12 cellular contexts compared by ENCODE assay signal in genomic region chr5:94745786-94746730, GRCh38.
A peak's percentile ranks its signal among the peaks of the same experiment; 100 is the strongest.
DNase-seq lines count a peak whose midpoint lies in the region; ATAC-seq and TF ChIP-seq lines count a peak whose summit lies in the region.
"Had no signal": no experiment of that assay in that cellular context is flagged by ENCODE, and none has a peak within 500 bp of the region (broad histone marks: within the 10 kb centered on the region; RNA-seq: fewer than 3 reads in every experiment).

No MANE protein-coding gene starts in this region.

- peak overlapping the region; percentile 83 for H3K27ac Mint-ChIP-seq in activated B cell treated with CpG ODN at 0.5 μM for 24 hours
- H3K27ac Mint-ChIP-seq in naive thymus-derived CD4-positive, alpha-beta T cell: no peak overlapping the region
- no peak overlapping the region for H3K27ac Mint-ChIP-seq in CD4-positive, alpha-beta memory T cell
- H3K27ac Mint-ChIP-seq: CD8-positive, alpha-beta memory T cell; natural killer cell treated with Interleukin-12 subunit alpha and Interleukin-12 subunit beta and Interleukin-15 and Interleukin-18, amount 100 ng/mL, for 72 hours had no signal

- WGBS in right lobe of liver (ENCODE audit: insufficient coverage, low coverage, low lambda C conversion rate, missing lambda C conversion rate): 47% methylated on average over 5 of the region's 5 CpGs

- H3K4me1 Mint-ChIP-seq in activated B cell treated with CpG ODN at 0.5 μM for 24 hours: peaks cover 42% of the 10 kb centered on the region
- H3K4me1 Mint-ChIP-seq in naive thymus-derived CD4-positive, alpha-beta T cell: peaks cover 0 to 7% (median 0%) of the 10 kb centered on the region in 7 donors
- H3K4me1 Mint-ChIP-seq in CD4-positive, alpha-beta memory T cell: no peaks in the 10 kb centered on the region
- H3K4me1 Mint-ChIP-seq: CD8-positive, alpha-beta memory T cell had no signal

- intact Hi-C loops in activated B cell treated with CpG ODN at 0.5 μM for 24 hours (cut with micrococcal nuclease): loop anchor here (1.0 to 2.0 kb wide), 2 partner anchors 47 to 635 kb away; a partner anchor contains a TSS
- intact Hi-C loops in naive thymus-derived CD4-positive, alpha-beta T cell (cut with micrococcal nuclease): no loop called here
- intact Hi-C loops in CD4-positive, alpha-beta memory T cell (cut with micrococcal nuclease): no loop called here
- intact Hi-C loops in right lobe of liver (cut with DNase I): no loop called here

- no peak for TF ChIP-seq POLR2A in right lobe of liver (IDR thresholded peaks at IDR 0.05)

- H4K20me1 ChIP-seq in BLaER1: no peaks in the 10 kb centered on the region

- DNase-seq in activated B cell treated with CpG ODN at 0.5 μM for 24 hours (no peak), right lobe of liver (no peak)
- no peak for DNase-seq in naive thymus-derived CD4-positive, alpha-beta T cell
- DNase-seq in CD4-positive, alpha-beta memory T cell: no peak
- no peak for DNase-seq in effector CD4-positive, alpha-beta T cell
- DNase-seq: CD8-positive, alpha-beta memory T cell; KG1; stomach had no signal

- no peak overlapping the region for H3K9ac ChIP-seq in BLaER1

- peak overlapping the region; percentile 35; the same call in 1 of the 2 replicates for H3K4me2 ChIP-seq in BLaER1

- no peaks in the 10 kb centered on the region for H3K36me3 ChIP-seq in BLaER1
- no peaks in the 10 kb centered on the region for H3K36me3 ChIP-seq in naive thymus-derived CD4-positive, alpha-beta T cell (ENCODE audit: control insufficient read depth in 2 of 3, insufficient read depth in 3 of 3, low read length in 3 of 3)
- no peaks in the 10 kb centered on the region for H3K36me3 ChIP-seq in CD4-positive, alpha-beta memory T cell (ENCODE audit: insufficient read depth, low read length)
- no peaks in the 10 kb centered on the region for H3K36me3 ChIP-seq in right lobe of liver
- H3K36me3 ChIP-seq: stomach had no signal

- H3K4me3 ChIP-seq in BLaER1 (no peak overlapping the region), right lobe of liver (no peak overlapping the region)
- H3K4me3 ChIP-seq in naive thymus-derived CD4-positive, alpha-beta T cell (ENCODE audit: low read length): no peak overlapping the region
- H3K4me3 ChIP-seq in CD4-positive, alpha-beta memory T cell (ENCODE audit: low read length in 2 of 2): no peak overlapping the region
- H3K4me3 ChIP-seq: stomach had no signal

- H3K36me3 Mint-ChIP-seq in activated B cell treated with CpG ODN at 0.5 μM for 24 hours (ENCODE audit: low read depth): no peaks in the 10 kb centered on the region
- no peaks in the 10 kb centered on the region for H3K36me3 Mint-ChIP-seq in naive thymus-derived CD4-positive, alpha-beta T cell
- H3K36me3 Mint-ChIP-seq in CD4-positive, alpha-beta memory T cell: no peaks in the 10 kb centered on the region
- H3K36me3 Mint-ChIP-seq: CD8-positive, alpha-beta memory T cell; natural killer cell treated with Interleukin-12 subunit alpha and Interleukin-12 subunit beta and Interleukin-15 and Interleukin-18, amount 100 ng/mL, for 72 hours had no signal

- no peaks in the 10 kb centered on the region for H3K9me3 Mint-ChIP-seq in activated B cell treated with CpG ODN at 0.5 μM for 24 hours
- no peaks in the 10 kb centered on the region for H3K9me3 Mint-ChIP-seq in naive thymus-derived CD4-positive, alpha-beta T cell
- H3K9me3 Mint-ChIP-seq in CD4-positive, alpha-beta memory T cell: no peaks in the 10 kb centered on the region
- H3K9me3 Mint-ChIP-seq: CD8-positive, alpha-beta memory T cell; natural killer cell treated with Interleukin-12 subunit alpha and Interleukin-12 subunit beta and Interleukin-15 and Interleukin-18, amount 100 ng/mL, for 72 hours had no signal

- H3K27ac ChIP-seq in BLaER1 (no peak overlapping the region), right lobe of liver (no peak overlapping the region)
- H3K27ac ChIP-seq in naive thymus-derived CD4-positive, alpha-beta T cell (ENCODE audit: low read depth, low read length): no peak overlapping the region
- no peak overlapping the region for H3K27ac ChIP-seq in CD4-positive, alpha-beta memory T cell (ENCODE audit: low read depth, low read length)
- H3K27ac ChIP-seq: stomach had no signal

- H3K4me1 ChIP-seq in BLaER1: peaks cover 19% of the 10 kb centered on the region
- H3K4me1 ChIP-seq in naive thymus-derived CD4-positive, alpha-beta T cell (ENCODE audit: control insufficient read depth in 2 of 2, insufficient read depth in 2 of 2, low read length in 2 of 2): no peaks in the 10 kb centered on the region
- no peaks in the 10 kb centered on the region for H3K4me1 ChIP-seq in CD4-positive, alpha-beta memory T cell (ENCODE audit: insufficient read depth, low read length)
- H3K4me1 ChIP-seq in right lobe of liver: no peaks in the 10 kb centered on the region
- H3K4me1 ChIP-seq: stomach had no signal

- POLR2A ChIA-PET in activated B cell treated with CpG ODN at 0.5 μM for 24 hours (lab: Charles Lee): interaction anchor here (1.3 to 1.6 kb wide), 2 partner anchors 8 to 47 kb away, joined by 5 to 6 read pairs; no protein-coding TSS in a partner anchor
- POLR2A ChIA-PET in naive thymus-derived CD4-positive, alpha-beta T cell (lab: Charles Lee): no interaction called here
- POLR2A ChIA-PET in CD4-positive, alpha-beta memory T cell (lab: Charles Lee; ENCODE audit: partially characterized antibody): no interaction called here

- H3K9me3 ChIP-seq in BLaER1 (no peaks in the 10 kb centered on the region), right lobe of liver (no peaks in the 10 kb centered on the region)
- H3K9me3 ChIP-seq in naive thymus-derived CD4-positive, alpha-beta T cell (ENCODE audit: control insufficient read depth in 2 of 3, low read length in 3 of 3): no peaks in the 10 kb centered on the region
- H3K9me3 ChIP-seq in CD4-positive, alpha-beta memory T cell (ENCODE audit: control insufficient read depth in 1 of 2, low read length in 2 of 2): no peaks in the 10 kb centered on the region
- H3K9me3 ChIP-seq: stomach had no signal

- no peak for TF ChIP-seq CTCF in activated B cell treated with CpG ODN at 0.5 μM for 24 hours (IDR thresholded peaks at IDR 0.05)
- no peak for TF ChIP-seq CTCF in right lobe of liver (IDR thresholded peaks at IDR 0.05)

- no peaks in the 10 kb centered on the region for H3K27me3 Mint-ChIP-seq in activated B cell treated with CpG ODN at 0.5 μM for 24 hours
- H3K27me3 Mint-ChIP-seq in naive thymus-derived CD4-positive, alpha-beta T cell: peaks cover 0 to 9% (median 4%) of the 10 kb centered on the region in 5 donors
- peaks cover 0 to 3% of the 10 kb centered on the region in 2 donors for H3K27me3 Mint-ChIP-seq in CD4-positive, alpha-beta memory T cell

- H3K4me3 Mint-ChIP-seq in activated B cell treated with CpG ODN at 0.5 μM for 24 hours: peak overlapping the region; percentile 57
- H3K4me3 Mint-ChIP-seq in naive thymus-derived CD4-positive, alpha-beta T cell: no peak overlapping the region
- H3K4me3 Mint-ChIP-seq in CD4-positive, alpha-beta memory T cell: no peak overlapping the region
- H3K4me3 Mint-ChIP-seq: CD8-positive, alpha-beta memory T cell; natural killer cell treated with Interleukin-12 subunit alpha and Interleukin-12 subunit beta and Interleukin-15 and Interleukin-18, amount 100 ng/mL, for 72 hours had no signal

- H3K27me3 ChIP-seq in BLaER1 (no peaks in the 10 kb centered on the region), right lobe of liver (no peaks in the 10 kb centered on the region)
- no peaks in the 10 kb centered on the region for H3K27me3 ChIP-seq in naive thymus-derived CD4-positive, alpha-beta T cell (ENCODE audit: control insufficient read depth in 2 of 2, insufficient read depth in 2 of 2, low read length in 2 of 2)
- no peaks in the 10 kb centered on the region for H3K27me3 ChIP-seq in CD4-positive, alpha-beta memory T cell (ENCODE audit: insufficient read depth, low read length)
- H3K27me3 ChIP-seq: stomach had no signal

- CTCF ChIA-PET in activated B cell treated with CpG ODN at 0.5 μM for 24 hours (lab: Charles Lee): no interaction called here
- CTCF ChIA-PET in naive thymus-derived CD4-positive, alpha-beta T cell (lab: Charles Lee): no interaction called here
- CTCF ChIA-PET in CD4-positive, alpha-beta memory T cell (lab: Charles Lee; ENCODE audit: partially characterized antibody): interaction anchor here (1.0 to 2.4 kb wide), 2 partner anchors 8 to 221 kb away, joined by 3 to 8 read pairs; no protein-coding TSS in a partner anchor

- peak; percentile 68 for ATAC-seq in GM19395 (IDR thresholded peaks at IDR 0.05; ENCODE audit: unreplicated experiment)
- peak; percentile 63 for ATAC-seq in HG03097 (IDR thresholded peaks at IDR 0.05; ENCODE audit: low FRiP score, unreplicated experiment)
- ATAC-seq in activated B cell treated with CpG ODN at 0.5 μM for 24 hours (ENCODE audit: low read depth): peak; percentile 72
- ATAC-seq in naive thymus-derived CD4-positive, alpha-beta T cell: no peak
- ATAC-seq in right lobe of liver: no peak
- ATAC-seq: natural killer cell treated with Interleukin-12 subunit alpha and Interleukin-12 subunit beta and Interleukin-15 and Interleukin-18, amount 100 ng/mL, for 72 hours had no signal

Comparison
In these comparisons a context has a peak if more than half of its experiments do, and no peak if none do; other contexts are left out.
1. ATAC-seq: peak in GM19395 (single experiment), HG03097 (single experiment) and activated B cell treated with CpG ODN at 0.5 μM for 24 hours (single experiment); none in naive thymus-derived CD4-positive, alpha-beta T cell (single experiment) and right lobe of liver (0 of 4).